Comparison of ENCODE assay signal across 1 cellular context in the genomic region with DNA sequence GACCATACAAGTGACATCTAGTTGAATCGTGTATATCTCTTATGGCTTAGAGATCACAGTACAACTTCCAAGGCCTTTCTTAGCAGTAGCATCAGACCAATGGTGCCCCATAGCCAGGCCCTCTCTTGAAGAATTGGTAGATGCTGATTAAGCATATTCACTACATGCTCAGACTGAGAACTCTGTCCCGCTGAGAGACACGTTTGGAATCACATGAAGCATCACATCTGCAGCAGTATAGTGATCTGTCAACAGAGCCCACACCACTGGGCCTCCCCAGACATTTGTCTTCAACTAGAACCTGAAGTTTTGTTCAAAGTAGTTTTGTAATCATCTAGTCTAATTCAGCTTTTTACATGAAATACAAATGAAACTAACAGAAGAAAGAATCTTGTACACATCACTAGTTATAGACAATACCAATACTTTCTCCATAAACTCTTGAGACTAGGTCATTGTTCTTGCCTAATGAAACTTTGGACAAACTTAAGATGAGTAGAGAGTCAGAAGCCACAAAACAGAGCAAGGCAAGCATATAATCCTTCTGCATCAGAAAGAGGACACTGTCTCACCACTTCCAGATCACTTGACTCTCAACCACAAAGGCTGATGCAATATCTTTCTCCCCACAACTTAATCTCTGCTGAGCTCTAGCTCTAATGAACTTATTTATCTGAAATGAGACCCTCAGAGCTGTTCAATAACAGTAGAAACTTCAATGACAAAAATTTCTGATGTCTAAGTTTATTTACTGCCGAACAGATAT.
A peak's percentile ranks its signal among the peaks of the same experiment; 100 is the strongest.
TF ChIP-seq lines count a peak whose summit lies in the region.

No MANE protein-coding gene starts in this region.

TF ChIP-seq in GM12878, 131 proteins besides CTCF, POLR2A, EP300 and RAD21 (continued from another document):
- TF ChIP-seq BHLHE40 (IDR thresholded peaks at IDR 0.05; ENCODE audit: borderline replicate concordance in 1 of 2, low read depth in 2 of 2, low read length in 1 of 2) (peak; percentile 61 to 76; a peak in 3 of 4 replicates), MTA2 (IDR thresholded peaks at IDR 0.05; ENCODE audit: low read depth) (peak; percentile 81), BCL11A (IDR thresholded peaks at IDR 0.05; ENCODE audit: low read depth, low read length) (peak; percentile 50; the same call in 1 of the 2 replicates), LARP7 (IDR thresholded peaks at IDR 0.05) (no peak), ZBED1 (IDR thresholded peaks at IDR 0.05; ENCODE audit: borderline replicate concordance) (no peak), NR2F1 (conservative IDR thresholded peaks at IDR 0.05) (0 out of 2 replicates have a peak, but pooled peaks have one; percentile 9), ZZZ3 (IDR thresholded peaks at IDR 0.05; ENCODE audit: control insufficient read depth, insufficient read length, low read depth) (no peak), CEBPB (IDR thresholded peaks at IDR 0.05; ENCODE audit: borderline replicate concordance in 1 of 2, low read depth in 2 of 2, low read length in 2 of 2) (peak in 1 of 2 experiments; percentile 74; a peak in 2 of 4 replicates), RBBP5 (conservative IDR thresholded peaks at IDR 0.05) (no peak), WRNIP1 (IDR thresholded peaks at IDR 0.05; ENCODE audit: borderline replicate concordance, low read depth, low read length) (no peak), IRF4 (IDR thresholded peaks at IDR 0.05; ENCODE audit: low read depth, low read length) (no peak), RUNX3 (IDR thresholded peaks at IDR 0.05; ENCODE audit: low read length) (peak; percentile 25; the same call in 1 of the 2 replicates), IKZF2 (IDR thresholded peaks at IDR 0.05) (peak; percentile 58 to 69; a peak in 2 of 4 replicates), SPI1 (IDR thresholded peaks at IDR 0.05; ENCODE audit: borderline replicate concordance, insufficient read depth, low read depth, low read length) (no peak), IKZF1 (conservative IDR thresholded peaks at IDR 0.05) (peak; percentile 52; the same call in 1 of the 2 replicates), CHD1 (IDR thresholded peaks at IDR 0.05; ENCODE audit: low read depth, low read length) (no peak), STAT3 (IDR thresholded peaks at IDR 0.05; ENCODE audit: low read depth, low read length) (no peak), ASH2L (IDR thresholded peaks at IDR 0.05; ENCODE audit: borderline replicate concordance, low read depth) (no peak)
- TF ChIP-seq, protein P1, sequence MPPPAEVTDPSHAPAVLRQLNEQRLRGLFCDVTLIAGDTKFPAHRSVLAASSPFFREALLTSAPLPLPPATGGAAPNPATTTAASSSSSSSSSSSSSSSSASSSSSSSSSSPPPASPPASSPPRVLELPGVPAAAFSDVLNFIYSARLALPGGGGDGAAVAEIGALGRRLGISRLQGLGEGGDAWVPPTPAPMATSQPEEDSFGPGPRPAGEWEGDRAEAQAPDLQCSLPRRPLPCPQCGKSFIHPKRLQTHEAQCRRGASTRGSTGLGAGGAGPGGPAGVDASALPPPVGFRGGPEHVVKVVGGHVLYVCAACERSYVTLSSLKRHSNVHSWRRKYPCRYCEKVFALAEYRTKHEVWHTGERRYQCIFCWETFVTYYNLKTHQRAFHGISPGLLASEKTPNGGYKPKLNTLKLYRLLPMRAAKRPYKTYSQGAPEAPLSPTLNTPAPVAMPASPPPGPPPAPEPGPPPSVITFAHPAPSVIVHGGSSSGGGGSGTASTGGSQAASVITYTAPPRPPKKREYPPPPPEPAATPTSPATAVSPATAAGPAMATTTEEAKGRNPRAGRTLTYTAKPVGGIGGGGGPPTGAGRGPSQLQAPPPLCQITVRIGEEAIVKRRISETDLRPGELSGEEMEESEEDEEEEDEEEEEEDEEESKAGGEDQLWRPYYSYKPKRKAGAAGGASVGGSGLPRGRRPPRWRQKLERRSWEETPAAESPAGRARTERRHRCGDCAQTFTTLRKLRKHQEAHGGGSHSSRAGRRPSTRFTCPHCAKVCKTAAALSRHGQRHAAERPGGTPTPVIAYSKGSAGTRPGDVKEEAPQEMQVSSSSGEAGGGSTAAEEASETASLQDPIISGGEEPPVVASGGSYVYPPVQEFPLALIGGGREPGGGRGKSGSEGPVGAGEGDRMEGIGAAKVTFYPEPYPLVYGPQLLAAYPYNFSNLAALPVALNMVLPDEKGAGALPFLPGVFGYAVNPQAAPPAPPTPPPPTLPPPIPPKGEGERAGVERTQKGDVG (CRISPR knock-in tag; IDR thresholded peaks at IDR 0.05) = no peak
- TF ChIP-seq, protein P2, sequence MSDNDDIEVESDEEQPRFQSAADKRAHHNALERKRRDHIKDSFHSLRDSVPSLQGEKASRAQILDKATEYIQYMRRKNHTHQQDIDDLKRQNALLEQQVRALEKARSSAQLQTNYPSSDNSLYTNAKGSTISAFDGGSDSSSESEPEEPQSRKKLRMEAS (IDR thresholded peaks at IDR 0.05; ENCODE audit: low read depth, low read length) = no peak
- TF ChIP-seq, protein P3, sequence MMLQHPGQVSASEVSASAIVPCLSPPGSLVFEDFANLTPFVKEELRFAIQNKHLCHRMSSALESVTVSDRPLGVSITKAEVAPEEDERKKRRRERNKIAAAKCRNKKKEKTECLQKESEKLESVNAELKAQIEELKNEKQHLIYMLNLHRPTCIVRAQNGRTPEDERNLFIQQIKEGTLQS (IDR thresholded peaks at IDR 0.05; ENCODE audit: borderline replicate concordance, extremely low read depth, low read depth, low read length) = no peak
